Comparison of ENCODE assay signal across 8 cellular contexts in genomic region chr7:73865738-73866445, GRCh38. TPM values are rescaled to one million over a fixed set of nuclear protein-coding genes. Genes with fewer than 3 reads are reported as not detected.
A peak's percentile ranks its signal among the peaks of the same experiment; 100 is the strongest.
DNase-seq lines count a peak whose midpoint lies in the region; ATAC-seq and TF ChIP-seq lines count a peak whose summit lies in the region.

No MANE protein-coding gene starts in this region.

- H3K27me3 ChIP-seq in SU-DHL-6 (ENCODE audit: low read length) (no peaks in the 10 kb centered on the region), foreskin keratinocyte (peaks cover 6% of the 10 kb centered on the region)

- peaks cover 3% of the 10 kb centered on the region for H3K27me3 Mint-ChIP-seq in activated T-helper 17 cell treated with anti-CD3 and anti-CD28 coated beads, Interleukin-2, amount 50 U/mL, for 72 hours

- no peaks in the 10 kb centered on the region for H3K79me2 ChIP-seq in SU-DHL-6 (ENCODE audit: insufficient read depth, low read length)

- ATAC-seq in foreskin keratinocyte: no peak
- no peak for ATAC-seq in activated T-helper 17 cell treated with anti-CD3 and anti-CD28 coated beads, Interleukin-2, amount 50 U/mL, for 72 hours (replicated peaks)

- no peaks in the 10 kb centered on the region for H3K9me2 ChIP-seq in SU-DHL-6 (replicated peaks; ENCODE audit: insufficient read depth, low read length)

- H3K4me1 ChIP-seq in foreskin keratinocyte: no peaks in the 10 kb centered on the region

- H3K4me3 ChIP-seq in SU-DHL-6 (ENCODE audit: insufficient read depth, low read length, poor library complexity, severe bottlenecking): no peak overlapping the region

- no peak overlapping the region for H2AFZ ChIP-seq in SU-DHL-6 (ENCODE audit: low read depth, low read length, severe bottlenecking)

- no peaks in the 10 kb centered on the region for H3F3A ChIP-seq in SU-DHL-6 (ENCODE audit: insufficient read depth)

- TF ChIP-seq CTCF in SU-DHL-6 (IDR thresholded peaks at IDR 0.05; ENCODE audit: insufficient read depth, low read length, poor library complexity, severe bottlenecking) (peak; percentile 26), foreskin keratinocyte (conservative IDR thresholded peaks at IDR 0.05) (peak; percentile 74)

- DNase-seq in Daoy (ENCODE audit: low read depth): peak; percentile 72
- DNase-seq in HT1080 (ENCODE audit: low read depth): peak; percentile 44
- DNase-seq in foreskin keratinocyte: no peak
- DNase-seq in renal cortical epithelial cell (ENCODE audit: low read depth): peak; percentile 23
- no peak for DNase-seq in T1000 (lab: John Stamatoyannopoulos, UW)
- DNase-seq in activated CD4-positive, alpha-beta T cell treated with anti-CD3 and anti-CD28 coated beads for 1 hour: no peak

- H3K4me3 Mint-ChIP-seq in activated T-helper 17 cell treated with anti-CD3 and anti-CD28 coated beads, Interleukin-2, amount 50 U/mL, for 72 hours: no peak overlapping the region

- H3K36me3 Mint-ChIP-seq in activated T-helper 17 cell treated with anti-CD3 and anti-CD28 coated beads, Interleukin-2, amount 50 U/mL, for 72 hours (ENCODE audit: low read depth): no peaks in the 10 kb centered on the region

- no peak overlapping the region for H3K27ac ChIP-seq in SU-DHL-6 (ENCODE audit: low read depth, low read length)
- no peak overlapping the region for H3K27ac ChIP-seq in foreskin keratinocyte

- no peaks in the 10 kb centered on the region for H3K4me1 Mint-ChIP-seq in activated T-helper 17 cell treated with anti-CD3 and anti-CD28 coated beads, Interleukin-2, amount 50 U/mL, for 72 hours

- no peaks in the 10 kb centered on the region for H4K20me1 ChIP-seq in SU-DHL-6 (ENCODE audit: low read depth, low read length)

- H3K4me2 ChIP-seq in SU-DHL-6 (ENCODE audit: low read depth, low read length, poor library complexity, severe bottlenecking): no peak overlapping the region

- H3K9me3 ChIP-seq in SU-DHL-6 (ENCODE audit: insufficient read depth, low read length): no peaks in the 10 kb centered on the region

- no peak overlapping the region for H3K27ac Mint-ChIP-seq in activated T-helper 17 cell treated with anti-CD3 and anti-CD28 coated beads, Interleukin-2, amount 50 U/mL, for 72 hours

- H3K9ac ChIP-seq in SU-DHL-6 (ENCODE audit: low read length): no peak overlapping the region

- no peaks in the 10 kb centered on the region for H3K9me3 Mint-ChIP-seq in activated T-helper 17 cell treated with anti-CD3 and anti-CD28 coated beads, Interleukin-2, amount 50 U/mL, for 72 hours

- no peaks in the 10 kb centered on the region for H3K36me3 ChIP-seq in SU-DHL-6 (ENCODE audit: low read length)

RNA-seq across cellular contexts. Expression of gene TMEM270, which starts 4.9 kb away (rescaled TPM):
- 0.69 and 1.5 TPM in 2 replicates for total RNA-seq in Daoy (2014; rRNA removed; shearing (Covaris generic))
- 0.23 TPM in 1 of 2 replicates, not detected in the other for total RNA-seq in HT1080 (2014; rRNA removed; shearing (Covaris generic))
- 0.26 and 0.33 TPM in 2 replicates for polyA plus RNA-seq in HT1080 (2015; cell fraction: cytosol; rRNA removed)
- polyA plus RNA-seq in HT1080 (2015; cell fraction: nucleus; rRNA removed): 0.28 TPM in 1 of 2 replicates, not detected in the other
- not detected in 2 replicates for total RNA-seq in foreskin keratinocyte
- polyA plus RNA-seq in foreskin keratinocyte: 0.16 TPM in 1 of 2 replicates, not detected in the other
- not detected in 2 replicates for total RNA-seq in renal cortical epithelial cell
- not detected for total RNA-seq in activated T-helper 17 cell treated with anti-CD3 and anti-CD28 coated beads, Interleukin-2, amount 50 U/mL, for 72 hours

RNA-seq across cellular contexts. Expression of gene METTL27, which starts 23.6 kb away (rescaled TPM):
- 0.48 and 2.3 TPM in 2 replicates for total RNA-seq in Daoy (2014; rRNA removed; shearing (Covaris generic))
- 14.4 and 22.2 TPM in 2 replicates for total RNA-seq in HT1080 (2014; rRNA removed; shearing (Covaris generic))
- 43.5 and 48.3 TPM in 2 replicates for polyA plus RNA-seq in HT1080 (2015; cell fraction: cytosol; rRNA removed)
- 28.3 and 29.3 TPM in 2 replicates for polyA plus RNA-seq in HT1080 (2015; cell fraction: nucleus; rRNA removed)
- total RNA-seq in foreskin keratinocyte (11.8 and 18.0 TPM in 2 replicates), renal cortical epithelial cell (1.4 and 12.0 TPM in 2 replicates)
- polyA plus RNA-seq in foreskin keratinocyte: 14.3 and 24.7 TPM in 2 replicates
- total RNA-seq in activated T-helper 17 cell treated with anti-CD3 and anti-CD28 coated beads, Interleukin-2, amount 50 U/mL, for 72 hours: 1 to 10 TPM in 1 of 2 donors, under 1 TPM in 1; 0.76 to 1.5 TPM

RNA-seq across cellular contexts. Expression of gene CLDN4, which starts 35.1 kb away (rescaled TPM):
- total RNA-seq in Daoy (2014; rRNA removed; shearing (Covaris generic)): 0.15 and 1.4 TPM in 2 replicates
- total RNA-seq in HT1080 (2014; rRNA removed; shearing (Covaris generic)): 1.2 and 1.7 TPM in 2 replicates
- polyA plus RNA-seq in HT1080 (2015; cell fraction: cytosol; rRNA removed): 0.29 and 1.2 TPM in 2 replicates
- polyA plus RNA-seq in HT1080 (2015; cell fraction: nucleus; rRNA removed): 0.32 and 0.68 TPM in 2 replicates
- total RNA-seq in foreskin keratinocyte (8.1 and 16.9 TPM in 2 replicates), renal cortical epithelial cell (186 and 689 TPM in 2 replicates)
- polyA plus RNA-seq in foreskin keratinocyte: 8.2 and 18.2 TPM in 2 replicates
- total RNA-seq in activated T-helper 17 cell treated with anti-CD3 and anti-CD28 coated beads, Interleukin-2, amount 50 U/mL, for 72 hours: under 1 TPM in 1 of 2 donors, not detected in 1; 0.26 TPM

Comparison
In these comparisons a context has a peak if more than half of its experiments do, and no peak if none do; other contexts are left out.
1. DNase-seq: peak in Daoy (single experiment), HT1080 (single experiment) and renal cortical epithelial cell (single experiment); none in foreskin keratinocyte (0 of 2), T1000 (single experiment) and activated CD4-positive, alpha-beta T cell treated with anti-CD3 and anti-CD28 coated beads for 1 hour (single experiment).
2. RNA of gene CLDN4, which starts 35.1 kb away (total RNA-seq): 186 to 689 TPM in renal cortical epithelial cell; 8.1 to 16.9 TPM in foreskin keratinocyte, 0.15 to 1.4 TPM in Daoy, 1.2 to 1.7 TPM in HT1080 and 0.26 TPM in activated T-helper 17 cell treated with anti-CD3 and anti-CD28 coated beads, Interleukin-2, amount 50 U/mL, for 72 hours; every median in the first group is over 10 times any median in the second.